Comparison of ENCODE assay signal across 24 cellular contexts in the genomic region with DNA sequence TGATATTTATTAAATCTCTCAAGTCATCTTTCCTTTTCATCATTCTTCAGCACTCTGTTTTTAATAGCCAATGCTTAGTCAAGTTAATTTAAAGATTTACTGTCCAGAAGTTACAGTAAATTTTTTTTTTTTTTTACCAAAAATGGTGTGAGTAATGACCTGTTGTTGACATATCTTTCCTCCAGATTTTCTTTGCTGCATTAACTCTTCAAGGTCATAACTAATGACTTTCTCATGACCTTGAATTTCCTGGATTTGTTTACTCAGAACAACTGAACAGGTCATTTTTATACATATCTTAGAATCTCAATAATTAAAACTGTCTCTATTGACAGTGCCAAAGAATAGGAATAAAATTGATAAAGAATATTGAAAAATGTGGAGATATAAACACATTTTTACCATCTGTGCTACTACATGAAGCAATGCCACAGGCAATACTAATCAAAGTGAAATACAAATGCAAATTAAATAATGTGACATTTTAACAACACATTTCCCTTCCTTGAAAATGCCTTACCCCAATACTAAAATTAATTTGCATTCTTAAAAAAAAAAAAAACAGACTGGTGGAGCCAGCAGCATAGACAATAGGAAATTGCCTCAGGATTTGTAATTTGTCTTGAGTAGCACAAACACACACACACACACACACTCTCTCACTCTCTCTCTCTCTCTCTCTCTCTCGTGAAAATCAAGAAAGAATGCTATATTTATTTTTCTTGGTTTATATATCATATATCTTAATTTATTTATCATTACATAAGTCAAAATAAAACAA. TPM values are rescaled to one million over a fixed set of nuclear protein-coding genes. Genes with fewer than 3 reads are reported as not detected.
DNase-seq lines count a peak whose midpoint lies in the region; ATAC-seq, FAIRE-seq and TF ChIP-seq lines count a peak whose summit lies in the region.
"Had no signal": no experiment of that assay in that cellular context is flagged by ENCODE, and none has a peak within 500 bp of the region (broad histone marks: within the 10 kb centered on the region; RNA-seq: fewer than 3 reads in every experiment).

No MANE protein-coding gene starts in this region.

- no peak overlapping the region for H3K4me2 ChIP-seq in K562 (ENCODE audit: insufficient read depth, low read length)
- H3K4me2 ChIP-seq in mesenchymal stem cell (ENCODE audit: low read length, poor library complexity, severe bottlenecking), result no peak overlapping the region

- CTCF ChIA-PET in K562 (lab: Yijun Ruan, JAX; ENCODE audit: low intra/inter-chr PET ratio) (no interaction called here), WTC11 (lab: Charles Lee) (no interaction called here)

- no peaks in the 10 kb centered on the region for H3K79me1 ChIP-seq in mesenchymal stem cell (replicated peaks; ENCODE audit: low read length, poor library complexity, severe bottlenecking)

- H2AK5ac ChIP-seq in mesenchymal stem cell (ENCODE audit: low read length, severe bottlenecking), result no peak overlapping the region

- H4K20me1 ChIP-seq in K562 (replicated peaks; ENCODE audit: control insufficient read depth, insufficient read depth, low read length), result no peaks in the 10 kb centered on the region

- H3K4me3 Mint-ChIP-seq in WTC11, result no peak overlapping the region
- H3K4me3 Mint-ChIP-seq: activated CD4-positive, alpha-beta memory T cell treated with anti-CD3 and anti-CD28 coated beads, Interleukin-2, amount 10 ng/mL, durations not matched to agents 7 days and 5 days; activated naive CD8-positive, alpha-beta T cell treated with anti-CD3 and anti-CD28 coated beads, Interleukin-2, amount 50 U/mL, for 24 hours; nephron had no signal

- no peak overlapping the region for H4K8ac ChIP-seq in mesenchymal stem cell (ENCODE audit: low read length)

- H2BK5ac ChIP-seq in mesenchymal stem cell (ENCODE audit: low read depth, low read length, poor library complexity, severe bottlenecking), result no peak overlapping the region

- no peak for ATAC-seq in K562
- no peak for ATAC-seq in WTC11
- ATAC-seq: body of pancreas, left lobe of liver, pancreas had no signal

- H3K79me2 ChIP-seq in K562 (ENCODE audit: control insufficient read depth, insufficient read depth, low read length), result no peaks in the 10 kb centered on the region

- no peak overlapping the region for H2BK12ac ChIP-seq in mesenchymal stem cell (ENCODE audit: low read length in 2 of 2)

- H4K91ac ChIP-seq in mesenchymal stem cell (ENCODE audit: low read length), result no peak overlapping the region

- H3K9ac ChIP-seq in K562 (ENCODE audit: insufficient read depth in 1 of 2, low read depth in 2 of 2, low read length in 2 of 2) (no peak overlapping the region), mesenchymal stem cell (ENCODE audit: low read length) (no peak overlapping the region)

- peak; percentile 31 for DNase-seq in AG10803 (ENCODE audit: low read depth)
- DNase-seq in MG63, result peak; percentile 15
- no peak for DNase-seq in K562 (ENCODE audit: extremely low read depth in 1 of 4, low spot score in 3 of 4)
- DNase-seq in mesenchymal stem cell, result no peak
- no peak for DNase-seq in COLO829 (ENCODE audit: low spot score)
- DNase-seq in NCI-H2227 treated with DMSO at 0.1 percent for 48 hours (lab: John Stamatoyannopoulos, UW), result no peak
- DNase-seq in DMS114 treated with DMSO at 0.1 percent for 48 hours (lab: John Stamatoyannopoulos, UW; ENCODE audit: unreplicated experiment), result no peak
- DNase-seq in WTC11 (ENCODE audit: low spot score), result no peak
- DNase-seq: activated CD4-positive, alpha-beta memory T cell treated with anti-CD3 and anti-CD28 coated beads, Interleukin-2, amount 10 ng/mL, durations not matched to agents 7 days and 5 days; activated CD4-positive, CD25-positive, alpha-beta regulatory T cell; activated gamma-delta T cell; activated naive CD8-positive, alpha-beta T cell treated with anti-CD3 and anti-CD28 coated beads, Interleukin-2, amount 50 U/mL, for 24 hours; activated T-cell treated with anti-CD3 and anti-CD28 coated beads for 4 hours; body of pancreas; effector memory CD4-positive, alpha-beta T cell; head of caudate nucleus; Kasumi-1; midbrain; NCI-H524 treated with DMSO at 0.1 percent for 48 hours; pancreas had no signal

- no peak overlapping the region; the same call in 1 of the 2 replicates for H3K27ac Mint-ChIP-seq in WTC11
- H3K27ac Mint-ChIP-seq: activated CD4-positive, alpha-beta memory T cell treated with anti-CD3 and anti-CD28 coated beads, Interleukin-2, amount 10 ng/mL, durations not matched to agents 7 days and 5 days; activated naive CD8-positive, alpha-beta T cell treated with anti-CD3 and anti-CD28 coated beads, Interleukin-2, amount 50 U/mL, for 24 hours had no signal

- H3K9me3 ChIP-seq in MG63, result peaks cover 5% of the 10 kb centered on the region; the same call in 1 of the 2 replicates
- no peaks in the 10 kb centered on the region for H3K9me3 ChIP-seq in K562 (replicated peaks; ENCODE audit: control insufficient read depth, insufficient read depth, low read depth, low read length)
- H3K9me3 ChIP-seq in mesenchymal stem cell (ENCODE audit: control insufficient read depth, low read length), result no peaks in the 10 kb centered on the region
- H3K9me3 ChIP-seq: body of pancreas, pancreas, right atrium auricular region had no signal

- POLR2A ChIA-PET in K562 (lab: Yijun Ruan, JAX) (no interaction called here), WTC11 (lab: Charles Lee) (no interaction called here)

- H3K4me3 ChIP-seq in AG10803 (ENCODE audit: low read length), result no peak overlapping the region
- no peak overlapping the region for H3K4me3 ChIP-seq in MG63
- H3K4me3 ChIP-seq in K562, result no peak overlapping the region
- no peak overlapping the region for H3K4me3 ChIP-seq in mesenchymal stem cell (ENCODE audit: insufficient read depth in 1 of 2, low read depth in 1 of 2, low read length in 2 of 2)
- H3K4me3 ChIP-seq: body of pancreas, pancreas, right atrium auricular region had no signal

- no peak overlapping the region for H2BK15ac ChIP-seq in mesenchymal stem cell (ENCODE audit: low read depth, poor library complexity, severe bottlenecking)

- H3K23ac ChIP-seq in mesenchymal stem cell (ENCODE audit: low read length in 2 of 2), result no peak overlapping the region

- intact Hi-C loops in K562 (cut with micrococcal nuclease), result no loop called here

- TF ChIP-seq POLR2A in K562 (conservative IDR thresholded peaks at IDR 0.05), result no peak

- peaks cover 18% of the 10 kb centered on the region for H3K4me1 Mint-ChIP-seq in WTC11

- no CpG with 5 or more reads among the region's 1 CpG for WGBS in K562 (ENCODE audit: insufficient coverage, low coverage, missing lambda C conversion rate)
- WGBS in mesenchymal stem cell, result no CpG with 5 or more reads among the region's 1 CpG

- no peak overlapping the region for H3K18ac ChIP-seq in mesenchymal stem cell (ENCODE audit: low read depth in 1 of 2, low read length in 2 of 2)

- H3K27me3 ChIP-seq in MG63, result no peaks in the 10 kb centered on the region
- H3K27me3 ChIP-seq in K562 (ENCODE audit: control insufficient read depth in 2 of 2, insufficient read depth in 2 of 2, low read length in 2 of 2), result no peaks in the 10 kb centered on the region
- H3K27me3 ChIP-seq in mesenchymal stem cell (ENCODE audit: control insufficient read depth in 1 of 2, insufficient read depth in 1 of 2, low read length in 2 of 2), result no peaks in the 10 kb centered on the region
- H3K27me3 ChIP-seq: body of pancreas, pancreas, right atrium auricular region had no signal

- no peak overlapping the region for H2AFZ ChIP-seq in K562 (ENCODE audit: low read depth, low read length)
- H2AFZ ChIP-seq in mesenchymal stem cell (ENCODE audit: low read depth, low read length), result no peak overlapping the region

- peaks cover 4% of the 10 kb centered on the region for H3K9me3 Mint-ChIP-seq in WTC11
- H3K9me3 Mint-ChIP-seq: activated CD4-positive, alpha-beta memory T cell treated with anti-CD3 and anti-CD28 coated beads, Interleukin-2, amount 10 ng/mL, durations not matched to agents 7 days and 5 days; nephron had no signal

- peak overlapping the region; percentile 85 for H2BK120ac ChIP-seq in mesenchymal stem cell (ENCODE audit: low read depth, low read length)

- H3K27me3 Mint-ChIP-seq in WTC11 (ENCODE audit: low read depth), result no peaks in the 10 kb centered on the region
- H3K27me3 Mint-ChIP-seq: activated CD4-positive, alpha-beta memory T cell treated with anti-CD3 and anti-CD28 coated beads, Interleukin-2, amount 10 ng/mL, durations not matched to agents 7 days and 5 days; activated naive CD8-positive, alpha-beta T cell treated with anti-CD3 and anti-CD28 coated beads, Interleukin-2, amount 50 U/mL, for 24 hours had no signal

- TF ChIP-seq EP300 in K562 (IDR thresholded peaks at IDR 0.05; ENCODE audit: low read length), result no peak

- H3K9me1 ChIP-seq in K562 (ENCODE audit: control insufficient read depth, insufficient read depth, low read length), result no peaks in the 10 kb centered on the region

- H3K4ac ChIP-seq in mesenchymal stem cell (ENCODE audit: low read depth in 1 of 2, low read length in 2 of 2), result no peak overlapping the region

- TF ChIP-seq RAD21 in K562 (CRISPR knock-in tag; conservative IDR thresholded peaks at IDR 0.05 in 1 of 2, IDR thresholded peaks at IDR 0.05 in 1 of 2), result no peak

- H3K36me3 Mint-ChIP-seq in WTC11, result no peaks in the 10 kb centered on the region

- FAIRE-seq in K562 (lab: Jason Lieb, UNC), result no peak
- FAIRE-seq: G401.6, pancreas had no signal

- H3K4me1 ChIP-seq in K562 (replicated peaks in 1 of 2; ENCODE audit: control insufficient read depth in 2 of 2, insufficient read depth in 2 of 2, low read length in 2 of 2) (peaks cover 0 to 5% of the 10 kb centered on the region in 2 experiments; a peak in 4 of 5 replicates), mesenchymal stem cell (ENCODE audit: control insufficient read depth, insufficient read depth, low read depth, low read length) (peaks cover 1% of the 10 kb centered on the region)
- H3K4me1 ChIP-seq: body of pancreas, pancreas had no signal

- TF ChIP-seq CTCF in AG10803 (conservative IDR thresholded peaks at IDR 0.05; ENCODE audit: low read length) (no peak), K562 (IDR thresholded peaks at IDR 0.05 in 2 of 3, conservative IDR thresholded peaks at IDR 0.05 in 1 of 3; ENCODE audit: insufficient read depth in 2 of 3, low read depth in 1 of 3, low read length in 3 of 3) (no peak), WTC11 (IDR thresholded peaks at IDR 0.05) (no peak)

- no peaks in the 10 kb centered on the region for H3K36me3 ChIP-seq in MG63
- H3K36me3 ChIP-seq in K562 (ENCODE audit: control insufficient read depth, insufficient read depth, low read length), result no peaks in the 10 kb centered on the region
- H3K36me3 ChIP-seq in mesenchymal stem cell (ENCODE audit: control insufficient read depth in 1 of 2, insufficient read depth in 2 of 2, low read depth in 1 of 2, low read length in 2 of 2), result no peaks in the 10 kb centered on the region
- H3K36me3 ChIP-seq: pancreas, right atrium auricular region had no signal

- in situ Hi-C loops in K562 (cut with MboI), result no loop called here

- no peak overlapping the region for H3K27ac ChIP-seq in K562 (ENCODE audit: extremely low read depth, low read depth, low read length)
- no peak overlapping the region for H3K27ac ChIP-seq in mesenchymal stem cell (ENCODE audit: low read length, poor library complexity, severe bottlenecking)
- H3K27ac ChIP-seq: body of pancreas, pancreas, right atrium auricular region had no signal

- H3K14ac ChIP-seq in mesenchymal stem cell (ENCODE audit: low read length in 2 of 2), result no peak overlapping the region

- BruUV-seq in K562 (replicated peaks; lab: Mats Ljungman, UMichigan), result no TSS peak

RNA-seq across cellular contexts. Expression of a gene that starts 22.6 kb away (rescaled TPM):
- total RNA-seq in MG63 (2014; rRNA removed; shearing (Covaris generic); ENCODE audit: low replicate concordance), result not detected in 2 replicates
- not detected in 2 replicates for total RNA-seq in K562 (2011; cell fraction: chromatin; rRNA removed; ENCODE audit: low replicate concordance)
- not detected in 2 replicates for total RNA-seq in K562 (2011; cell fraction: nucleolus; rRNA removed)
- total RNA-seq in K562 (2011; cell fraction: nucleoplasm; rRNA removed), result 0.15 TPM in 2 replicates
- total RNA-seq in K562 (2014; rRNA removed), result 0.08 and 0.14 TPM in 2 replicates
- 0.13 and 0.15 TPM in 2 replicates for total RNA-seq in K562 (2014; rRNA removed; fragmentation: Illumina TruSeq; extraction: Trizol)
- total RNA-seq in K562 (2015; rRNA removed; fragmentation: Illumina TruSeq; extraction: Trizol), result 0.54 and 0.57 TPM in 2 replicates
- total RNA-seq in K562 (2021), result 0.09 and 0.24 TPM in 2 replicates
- polyA plus RNA-seq in K562 (2011; rRNA removed), result 0.04 and 0.07 TPM in 2 replicates
- 0.04 TPM in 1 of 2 replicates, not detected in the other for polyA plus RNA-seq in K562 (2011; cell fraction: cytosol; rRNA removed)
- 0.06 TPM in 2 replicates for polyA plus RNA-seq in K562 (2011; cell fraction: nucleus; rRNA removed)
- polyA plus RNA-seq in K562 (2012), result 0.33 and 0.68 TPM in 2 replicates
- 0.11 and 0.13 TPM in 2 replicates for polyA plus RNA-seq in K562 (2014; fragmentation: Illumina TruSeq; extraction: Trizol)
- under 1 TPM; 0.08 to 0.10 TPM for polyA plus RNA-seq in K562 (2014; fragmentation: Nextera tagmentation; extraction: Ambion mirVana)
- 0.08 and 0.12 TPM in 2 replicates for polyA plus RNA-seq in K562 (2014; rRNA removed)
- polyA minus RNA-seq in K562 (2011; rRNA and poly(A)+ RNA removed), result 0.07 and 0.09 TPM in 2 replicates
- not detected in 2 replicates for polyA minus RNA-seq in K562 (2011; cell fraction: cytosol; rRNA and poly(A)+ RNA removed)
- not detected in 2 replicates for polyA minus RNA-seq in K562 (2011; cell fraction: nucleus; rRNA and poly(A)+ RNA removed)
- polyA plus RNA-seq in mesenchymal stem cell (2013, experiment 1 of 2), result 20.8 TPM
- polyA plus RNA-seq in mesenchymal stem cell (2013, experiment 2 of 2), result 21.5 TPM
- not detected in 3 replicates for total RNA-seq in WTC11 (2021)
- total RNA-seq: activated CD4-positive, alpha-beta memory T cell treated with anti-CD3 and anti-CD28 coated beads, Interleukin-2, amount 10 ng/mL, durations not matched to agents 7 days and 5 days had no signal

Comparison
In these comparisons a context has a peak if more than half of its experiments do, and no peak if none do; other contexts are left out.
1. DNase-seq: peak in AG10803 (single experiment) and MG63 (single experiment); none in K562 (0 of 4), mesenchymal stem cell (single experiment), COLO829 (single experiment), NCI-H2227 treated with DMSO at 0.1 percent for 48 hours (single experiment), DMS114 treated with DMSO at 0.1 percent for 48 hours (single experiment) and WTC11 (single experiment).